In genomic region chr11:3422380-3423137, GRCh38 we compare ENCODE assay signal across 8 cellular contexts. TPM values are rescaled to one million over a fixed set of nuclear protein-coding genes. Genes with fewer than 3 reads are reported as not detected.
DNase-seq lines count a peak whose midpoint lies in the region; ATAC-seq and TF ChIP-seq lines count a peak whose summit lies in the region.
"Not testable (repeated sequence)": the region's sequence is repeated elsewhere in the genome, so short reads cannot be mapped to it uniquely, and the experiment has no call there.

No MANE protein-coding gene starts in this region.

- CTCF ChIA-PET in AG04450 (lab: Charles Lee): not testable (repeated sequence)

- H3K4me1 Mint-ChIP-seq in central memory CD8-positive, alpha-beta T cell: peaks cover 10% of the 10 kb centered on the region

- H3K36me3 Mint-ChIP-seq in central memory CD8-positive, alpha-beta T cell (ENCODE audit: insufficient read depth): not testable (repeated sequence)

- H3K27ac ChIP-seq in AG04450 (ENCODE audit: low read depth, low read length): not testable (repeated sequence)

- ATAC-seq in GM19035 (IDR thresholded peaks at IDR 0.05; ENCODE audit: unreplicated experiment) (peak; percentile 97), HG03342 (IDR thresholded peaks at IDR 0.05; ENCODE audit: unreplicated experiment) (peak; percentile 94)
- peak; percentile 93 for ATAC-seq in central memory CD8-positive, alpha-beta T cell (replicated peaks; ENCODE audit: extremely low read depth, poor library complexity, severe bottlenecking)

- POLR2A ChIA-PET in AG04450 (lab: Yijun Ruan, JAX): interaction anchor here (0.7 kb wide), 1 partner anchor 782 kb away, joined by 3 read pairs; no protein-coding TSS in a partner anchor

- not testable (repeated sequence) for H3K9me3 Mint-ChIP-seq in central memory CD8-positive, alpha-beta T cell

- H3K4me3 Mint-ChIP-seq in central memory CD8-positive, alpha-beta T cell: peak overlapping the region; percentile 92

- H3K4me3 ChIP-seq in AG04450 (ENCODE audit: low read depth, low read length): peak overlapping the region; percentile 66

- not testable (repeated sequence) for H3K27me3 Mint-ChIP-seq in central memory CD8-positive, alpha-beta T cell

- peak; percentile 88 for DNase-seq in AG04450 (ENCODE audit: low read depth, low spot score)
- DNase-seq in NCI-H345 treated with DMSO at 0.1 percent for 48 hours (lab: John Stamatoyannopoulos, UW; ENCODE audit: unreplicated experiment): peak; percentile 98
- peak; percentile 89 for DNase-seq in activated CD4-positive, CD25-positive, alpha-beta regulatory T cell treated with anti-CD3 and anti-CD28 coated beads, Interleukin-2, amount 50 U/mL, for 16 hours (ENCODE audit: low read depth, low spot score)
- DNase-seq in central memory CD8-positive, alpha-beta T cell (ENCODE audit: low spot score in 2 of 2): peak; percentile 92 to 96
- DNase-seq in iris pigment epithelial cell (ENCODE audit: low read depth): peak; percentile 98
- peak; percentile 95 to 98 for DNase-seq in stimulated activated CD4-positive, alpha-beta T cell treated with anti-CD3 and anti-CD28 coated beads, Interleukin-12 subunit alpha, Interleukin-12 subunit beta, amount 100 ng/mL, for 24 hours (ENCODE audit: low read depth in 2 of 2)

- not testable (repeated sequence) for TF ChIP-seq CTCF in AG04450 (IDR thresholded peaks at IDR 0.05; ENCODE audit: low read depth, low read length)

- not testable (repeated sequence) for H3K9me3 ChIP-seq in AG04450 (ENCODE audit: control insufficient read depth, insufficient read depth, low read length)

- H3K27ac Mint-ChIP-seq in central memory CD8-positive, alpha-beta T cell (ENCODE audit: low read depth): peak overlapping the region; percentile 90

- not testable (repeated sequence) for H3K27me3 ChIP-seq in AG04450 (ENCODE audit: control insufficient read depth, insufficient read depth, low read length)

RNA-seq across cellular contexts. Expression of gene ZNF195, which starts 43.6 kb away (rescaled TPM):
- 11.3 and 14.5 TPM in 2 replicates for polyA plus RNA-seq in AG04450 (2011; rRNA removed)
- polyA minus RNA-seq in AG04450 (2011; rRNA and poly(A)+ RNA removed): 13.6 and 15.3 TPM in 2 replicates
